In genomic region chr20:31594002-31594557, GRCh38 we compare ENCODE assay signal across 1 cellular context.
A peak's percentile ranks its signal among the peaks of the same experiment; 100 is the strongest.
TF ChIP-seq lines count a peak whose summit lies in the region.

No MANE protein-coding gene starts in this region.

TF ChIP-seq in A549, 52 proteins besides CTCF, POLR2A, EP300 and RAD21 (continued from another document):
- TF ChIP-seq ESRRA (IDR thresholded peaks at IDR 0.05; ENCODE audit: borderline replicate concordance, low read length) (no peak), HEYL (CRISPR knock-in tag; IDR thresholded peaks at IDR 0.05) (no peak), MYC (IDR thresholded peaks at IDR 0.05; ENCODE audit: borderline replicate concordance, low read length) (peak; percentile 3; the same call in 1 of the 2 replicates), ATOH8 (CRISPR knock-in tag; IDR thresholded peaks at IDR 0.05; ENCODE audit: low read depth) (no peak), HDAC2 (IDR thresholded peaks at IDR 0.05) (no peak), TP53 (CRISPR knock-in tag; IDR thresholded peaks at IDR 0.05) (peak; percentile 64; the same call in 1 of the 2 replicates), HOXA7 (CRISPR knock-in tag; IDR thresholded peaks at IDR 0.05) (no peak; the same call in 1 of the 2 replicates), EHMT2 (IDR thresholded peaks at IDR 0.05; ENCODE audit: low read depth) (no peak), JUNB (IDR thresholded peaks at IDR 0.05) (no peak), KDM5A (IDR thresholded peaks at IDR 0.05) (no peak), FOSB (CRISPR knock-in tag; IDR thresholded peaks at IDR 0.05) (no peak), HOXB5 (CRISPR knock-in tag; IDR thresholded peaks at IDR 0.05) (peak; percentile 14; the same call in 1 of the 2 replicates), CBX8 (IDR thresholded peaks at IDR 0.05) (no peak), BCL3 (IDR thresholded peaks at IDR 0.05) (no peak), PBX3 (IDR thresholded peaks at IDR 0.05) (no peak; the same call in 1 of the 2 replicates), ZNF302 (CRISPR knock-in tag; IDR thresholded peaks at IDR 0.05) (no peak), RNF2 (IDR thresholded peaks at IDR 0.05; ENCODE audit: borderline replicate concordance, low read depth) (no peak), FOXS1 (CRISPR knock-in tag; IDR thresholded peaks at IDR 0.05) (no peak), ZSCAN20 (CRISPR knock-in tag; IDR thresholded peaks at IDR 0.05) (0 out of 2 replicates have a peak, but pooled peaks have one; percentile 32), SMC3 (IDR thresholded peaks at IDR 0.05) (no peak), REST (IDR thresholded peaks at IDR 0.05) (peak; percentile 24; the same call in 1 of the 2 replicates), NR3C1 (IDR thresholded peaks at IDR 0.05) (no peak), CBX2 (IDR thresholded peaks at IDR 0.05; ENCODE audit: borderline replicate concordance, low read depth) (no peak), JUN (IDR thresholded peaks at IDR 0.05) (no peak; a peak in 2 of 5 replicates), ZC3H11A (IDR thresholded peaks at IDR 0.05) (no peak), HES2 (IDR thresholded peaks at IDR 0.05) (no peak), CHD2 (IDR thresholded peaks at IDR 0.05; ENCODE audit: low read length, partially characterized antibody) (no peak), RCOR1 (IDR thresholded peaks at IDR 0.05; ENCODE audit: low read depth, low read length) (no peak), RARB (CRISPR knock-in tag; IDR thresholded peaks at IDR 0.05) (no peak), KDM1A (IDR thresholded peaks at IDR 0.05; ENCODE audit: low read depth) (no peak), MAX (IDR thresholded peaks at IDR 0.05) (no peak), BHLHE40 (IDR thresholded peaks at IDR 0.05; ENCODE audit: low read depth, low read length) (no peak), HMGXB4 (CRISPR knock-in tag; IDR thresholded peaks at IDR 0.05; ENCODE audit: borderline replicate concordance) (no peak), EHF (CRISPR knock-in tag; IDR thresholded peaks at IDR 0.05) (no peak), HOXB13 (CRISPR knock-in tag; IDR thresholded peaks at IDR 0.05; ENCODE audit: low read depth) (no peak)
